8 cellular contexts compared by ENCODE assay signal in the genomic region with DNA sequence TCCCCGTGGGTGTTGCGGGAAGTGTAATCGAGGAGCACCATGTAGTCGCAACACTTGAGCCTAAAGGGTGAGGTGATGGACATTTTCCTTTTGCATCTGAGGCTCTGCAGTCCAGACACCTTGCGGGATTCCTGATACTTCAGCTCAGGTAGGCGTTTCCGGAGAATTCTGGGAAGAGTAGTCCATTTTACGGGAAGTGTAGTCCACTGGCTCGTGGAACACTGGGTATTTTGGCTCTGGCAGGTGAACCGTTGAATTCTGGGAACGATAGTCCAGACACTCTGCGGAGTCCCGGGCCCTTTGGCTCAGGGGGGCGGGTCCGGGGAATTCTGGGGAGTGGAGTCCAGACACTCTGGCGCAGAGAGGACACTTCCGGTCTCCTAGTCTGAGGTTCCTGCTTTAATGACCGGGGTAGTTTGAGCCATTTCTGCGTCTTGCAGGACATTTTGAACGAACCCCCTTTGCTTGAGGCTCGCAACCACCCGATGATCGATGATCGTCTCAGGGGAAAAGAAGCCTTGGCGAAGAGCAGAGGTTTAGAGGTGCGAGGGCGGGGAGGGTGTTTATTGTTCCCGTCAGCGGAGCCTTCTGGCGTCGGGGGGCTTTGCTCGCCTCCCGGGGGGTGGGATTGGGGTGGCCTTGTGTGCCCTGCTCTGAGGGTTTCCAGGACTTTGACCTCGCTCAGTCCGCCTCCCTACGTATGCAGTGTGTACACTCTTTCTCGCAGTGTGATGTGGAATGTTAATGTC. TPM values are rescaled to one million over a fixed set of nuclear protein-coding genes. Genes with fewer than 3 reads are reported as not detected.
DNase-seq lines count a peak whose midpoint lies in the region; ATAC-seq and TF ChIP-seq lines count a peak whose summit lies in the region.

Gene ZNF223 (plus strand): TSS at position 383 of the 749 bp plus-strand sequence. CDS start 3,141 bp downstream, outside the sequence.

- TF ChIP-seq CTCF in GM12865 (IDR thresholded peaks at IDR 0.05; ENCODE audit: insufficient read depth, low read depth, low read length, missing control alignments), result no peak

- H3K36me3 ChIP-seq in HAP-1 (replicated peaks), result no peaks in the 10 kb centered on the region

- in situ Hi-C loops in HAP-1 (cut with MboI; ENCODE audit: low sequenced_read_pairs), result no loop called here

- H3K4me3 ChIP-seq in GM12865 (ENCODE audit: low read depth, low read length), result no peak within 1 kb of the TSS
- H3K4me3 ChIP-seq in mononuclear cell (ENCODE audit: low read length), result peak within 1 kb of the TSS; percentile 72
- H3K4me3 ChIP-seq in HAP-1, result no peak within 1 kb of the TSS

- DNase-seq in GM12865 (ENCODE audit: low read depth) (peak; percentile 1), HS-27A (ENCODE audit: low read depth) (peak; percentile 91), activated T-helper 1 cell treated with Interleukin-2 at 50 U/mL for 16 hours (ENCODE audit: low read depth) (peak; percentile 56), HAP-1 (ENCODE audit: low spot score in 2 of 2) (no peak)
- peak; percentile 36 to 42 for DNase-seq in stimulated activated CD8-positive, alpha-beta memory T cell treated with anti-CD3 and anti-CD28 coated beads, Interleukin-15, amount 100 ng/mL, for 48 hours (ENCODE audit: low read depth in 2 of 2)

- ATAC-seq in esophagus mucosa, result peak; percentile 99

- H3K27me3 ChIP-seq in mononuclear cell (ENCODE audit: insufficient read depth, low read length) (no peaks in the 10 kb centered on the region), HAP-1 (ENCODE audit: low read depth) (no peaks in the 10 kb centered on the region)

- H3K9me3 ChIP-seq in mononuclear cell (ENCODE audit: low read depth, low read length), result no peaks in the 10 kb centered on the region
- H3K9me3 ChIP-seq in HAP-1, result 0 out of 2 replicates have a peak, but pooled peaks cover 2% of the 10 kb centered on the region

- H3K4me1 ChIP-seq in mononuclear cell (ENCODE audit: insufficient read depth, low read length), result peaks cover 13% of the 10 kb centered on the region
- H3K4me1 ChIP-seq in HAP-1, result no peaks in the 10 kb centered on the region

TF ChIP-seq in PFSK-1, 5 proteins besides CTCF, POLR2A, EP300 and RAD21:
- TF ChIP-seq TAF1 (IDR thresholded peaks at IDR 0.05; ENCODE audit: borderline replicate concordance, insufficient read depth, low read length), result no peak
- no peak for TF ChIP-seq REST (IDR thresholded peaks at IDR 0.05; ENCODE audit: insufficient read depth in 1 of 2, low read depth in 2 of 2, low read length in 2 of 2)
- peak; percentile 76; the same call in 1 of the 2 replicates for TF ChIP-seq POLR2AphosphoS5 (IDR thresholded peaks at IDR 0.05; ENCODE audit: low read depth, low read length)
- no peak for TF ChIP-seq SIN3A (IDR thresholded peaks at IDR 0.05; ENCODE audit: borderline replicate concordance, insufficient read depth, low read length)

RNA-seq across cellular contexts. Expression of gene ZNF223, which starts in this region (rescaled TPM):
- 1.3 TPM for polyA plus RNA-seq in PFSK-1 (2012; ENCODE audit: insufficient read length, low read depth)
- 2.2 TPM for total RNA-seq in esophagus mucosa
- 0.63 TPM for total RNA-seq in mononuclear cell

Comparison
In these comparisons a context has a peak if more than half of its experiments do, and no peak if none do; other contexts are left out.
1. DNase-seq: peak in GM12865 (single experiment), HS-27A (single experiment), activated T-helper 1 cell treated with Interleukin-2 at 50 U/mL for 16 hours (single experiment) and stimulated activated CD8-positive, alpha-beta memory T cell treated with anti-CD3 and anti-CD28 coated beads, Interleukin-15, amount 100 ng/mL, for 48 hours (2 of 2); none in HAP-1 (0 of 2).